In genomic region chr12:121810833-121811433, GRCh38 we compare ENCODE assay signal across 8 cellular contexts. TPM values are rescaled to one million over a fixed set of nuclear protein-coding genes. Genes with fewer than 3 reads are reported as not detected.
A peak's percentile ranks its signal among the peaks of the same experiment; 100 is the strongest.
DNase-seq lines count a peak whose midpoint lies in the region; ATAC-seq and TF ChIP-seq lines count a peak whose summit lies in the region.

No MANE protein-coding gene starts in this region.

- no peak for TF ChIP-seq POLR2A in transverse colon (IDR thresholded peaks at IDR 0.05)

- no peaks in the 10 kb centered on the region for H3K27me3 Mint-ChIP-seq in activated naive CD4-positive, alpha-beta T cell treated with anti-CD3 and anti-CD28 coated beads, Interleukin-2, amount 10 ng/mL, durations not matched to agents 7 days and 5 days

- 63% methylated on average over 6 of the region's 6 CpGs; no CpG with 5 or more reads in 1 of the 2 donors for WGBS in transverse colon (ENCODE audit: low coverage in 1 of 2), 2 donors

- H3K4me3 ChIP-seq in kidney epithelial cell (ENCODE audit: low read depth, low read length) = peak overlapping the region; percentile 48
- H3K4me3 ChIP-seq in transverse colon = peak overlapping the region in 2 of 4 donors; percentile 51 to 68

- no peaks in the 10 kb centered on the region for H3K9me3 ChIP-seq in transverse colon

- peak overlapping the region; percentile 84 for H3K27ac Mint-ChIP-seq in activated naive CD4-positive, alpha-beta T cell treated with anti-CD3 and anti-CD28 coated beads, Interleukin-2, amount 10 ng/mL, durations not matched to agents 7 days and 5 days
- peak overlapping the region; percentile 79 to 87 for H3K27ac Mint-ChIP-seq in activated naive CD4-positive, alpha-beta T cell treated with anti-CD3 and anti-CD28 coated beads, Interleukin-2, amount 50 U/mL, for 72 hours

- H3K4me1 ChIP-seq in transverse colon = peaks cover 36 to 56% (median 46%) of the 10 kb centered on the region in 4 donors

- peak overlapping the region; percentile 80 to 86 (median 83) for H3K27ac ChIP-seq in transverse colon

- H3K4me1 Mint-ChIP-seq in activated naive CD4-positive, alpha-beta T cell treated with anti-CD3 and anti-CD28 coated beads, Interleukin-2, amount 10 ng/mL, durations not matched to agents 7 days and 5 days = peaks cover 70% of the 10 kb centered on the region

- CTCF ChIA-PET in activated naive CD4-positive, alpha-beta T cell treated with anti-CD3 and anti-CD28 coated beads, Interleukin-2, amount 10 ng/mL, durations not matched to agents 7 days and 5 days (lab: Charles Lee) = interaction anchor here (1.1 to 16.5 kb wide), 10 partner anchors 14 to 92 kb away, joined by 3 to 575 read pairs (median 6); partner anchors contain the start of genes PSMD9, RHOF and SETD1B

- H3K27me3 ChIP-seq in kidney epithelial cell (ENCODE audit: control insufficient read depth, insufficient read depth, low read length) (no peaks in the 10 kb centered on the region), transverse colon (no peaks in the 10 kb centered on the region)

- peak overlapping the region; percentile 74 for H3K4me3 Mint-ChIP-seq in activated naive CD4-positive, alpha-beta T cell treated with anti-CD3 and anti-CD28 coated beads, Interleukin-2, amount 10 ng/mL, durations not matched to agents 7 days and 5 days

- H3K36me3 Mint-ChIP-seq in activated naive CD4-positive, alpha-beta T cell treated with anti-CD3 and anti-CD28 coated beads, Interleukin-2, amount 10 ng/mL, durations not matched to agents 7 days and 5 days = peaks cover 54% of the 10 kb centered on the region
- peaks cover 19 to 22% of the 10 kb centered on the region in 2 donors for H3K36me3 Mint-ChIP-seq in activated naive CD4-positive, alpha-beta T cell treated with anti-CD3 and anti-CD28 coated beads, Interleukin-2, amount 50 U/mL, for 72 hours

- no peak for DNase-seq in activated naive CD4-positive, alpha-beta T cell treated with anti-CD3 and anti-CD28 coated beads, Interleukin-2, amount 10 ng/mL, durations not matched to agents 7 days and 5 days
- DNase-seq in activated naive CD4-positive, alpha-beta T cell (lab: John Stamatoyannopoulos, UW) = no peak
- DNase-seq in activated naive CD4-positive, alpha-beta T cell treated with anti-CD3 and anti-CD28 coated beads, Interleukin-2, amount 50 U/mL, for 72 hours (ENCODE audit: low spot score in 2 of 2) = no peak
- DNase-seq in kidney epithelial cell (ENCODE audit: low read depth) (no peak), transverse colon (no peak), T-helper 9 cell (no peak), UCSD-AML1 (lab: John Stamatoyannopoulos, UW; ENCODE audit: unreplicated experiment) (no peak)

- intact Hi-C loops in transverse colon (cut with DNase I; ENCODE audit: low total_unique reads) = no loop called here

- in situ Hi-C loops in transverse colon (cut with MboI; ENCODE audit: low pct_ligation_motif_present in 1 of 4, low pct_unique_long_range_greater_than_20kb in 1 of 4, low sequenced_read_pairs in 3 of 4) = no loop called here

- peaks cover 2% of the 10 kb centered on the region for H3K36me3 ChIP-seq in kidney epithelial cell (ENCODE audit: control insufficient read depth, insufficient read depth, low read length)
- peaks cover 0 to 29% (median 8%) of the 10 kb centered on the region in 4 donors for H3K36me3 ChIP-seq in transverse colon

- TF ChIP-seq CTCF in kidney epithelial cell (IDR thresholded peaks at IDR 0.05; ENCODE audit: insufficient read depth, low read length, poor library complexity, severe bottlenecking) = no peak
- no peak for TF ChIP-seq CTCF in transverse colon (IDR thresholded peaks at IDR 0.05)

- ATAC-seq in activated naive CD4-positive, alpha-beta T cell treated with anti-CD3 and anti-CD28 coated beads, Interleukin-2, amount 50 U/mL, for 72 hours = no peak
- no peak for ATAC-seq in HG03095 (IDR thresholded peaks at IDR 0.05; ENCODE audit: unreplicated experiment)

- H3K9me3 Mint-ChIP-seq in activated naive CD4-positive, alpha-beta T cell treated with anti-CD3 and anti-CD28 coated beads, Interleukin-2, amount 10 ng/mL, durations not matched to agents 7 days and 5 days = no peaks in the 10 kb centered on the region
- H3K9me3 Mint-ChIP-seq in activated naive CD4-positive, alpha-beta T cell treated with anti-CD3 and anti-CD28 coated beads, Interleukin-2, amount 50 U/mL, for 72 hours = no peaks in the 10 kb centered on the region

- TF ChIP-seq EP300 in transverse colon (IDR thresholded peaks at IDR 0.05; ENCODE audit: low read depth) = no peak

RNA-seq across cellular contexts. Expression of gene SETD1B, which starts 7.1 kb away (rescaled TPM):
- total RNA-seq in activated naive CD4-positive, alpha-beta T cell treated with anti-CD3 and anti-CD28 coated beads, Interleukin-2, amount 50 U/mL, for 72 hours = 10 to 100 TPM; 13.8 to 16.7 TPM
- total RNA-seq in kidney epithelial cell = 8.1 and 9.6 TPM in 2 replicates
- 10 to 100 TPM; 13.4 to 39.6 (median 15.2) TPM for total RNA-seq in transverse colon

RNA-seq across cellular contexts. Expression of gene RHOF, which starts 17.4 kb away (rescaled TPM):
- total RNA-seq in activated naive CD4-positive, alpha-beta T cell treated with anti-CD3 and anti-CD28 coated beads, Interleukin-2, amount 50 U/mL, for 72 hours = 10 to 100 TPM; 95.3 to 96.2 TPM
- 194 and 311 TPM in 2 replicates for total RNA-seq in kidney epithelial cell
- 100 to 1,000 TPM in 3 of 4 donors, 10 to 100 TPM in 1; 14.9 to 251 (median 150) TPM for total RNA-seq in transverse colon

RNA-seq across cellular contexts. Expression of gene HPD, which starts 47.7 kb away (rescaled TPM):
- under 1 TPM in 1 of 2 donors, not detected in 1; 0.16 TPM for total RNA-seq in activated naive CD4-positive, alpha-beta T cell treated with anti-CD3 and anti-CD28 coated beads, Interleukin-2, amount 50 U/mL, for 72 hours
- total RNA-seq in kidney epithelial cell (0.33 TPM in 1 of 2 replicates, not detected in the other), transverse colon (under 1 TPM in 1 of 4 donors, not detected in 3; 0.41 TPM)
